ENCODE assay signal across 8 cellular contexts in the genomic region with DNA sequence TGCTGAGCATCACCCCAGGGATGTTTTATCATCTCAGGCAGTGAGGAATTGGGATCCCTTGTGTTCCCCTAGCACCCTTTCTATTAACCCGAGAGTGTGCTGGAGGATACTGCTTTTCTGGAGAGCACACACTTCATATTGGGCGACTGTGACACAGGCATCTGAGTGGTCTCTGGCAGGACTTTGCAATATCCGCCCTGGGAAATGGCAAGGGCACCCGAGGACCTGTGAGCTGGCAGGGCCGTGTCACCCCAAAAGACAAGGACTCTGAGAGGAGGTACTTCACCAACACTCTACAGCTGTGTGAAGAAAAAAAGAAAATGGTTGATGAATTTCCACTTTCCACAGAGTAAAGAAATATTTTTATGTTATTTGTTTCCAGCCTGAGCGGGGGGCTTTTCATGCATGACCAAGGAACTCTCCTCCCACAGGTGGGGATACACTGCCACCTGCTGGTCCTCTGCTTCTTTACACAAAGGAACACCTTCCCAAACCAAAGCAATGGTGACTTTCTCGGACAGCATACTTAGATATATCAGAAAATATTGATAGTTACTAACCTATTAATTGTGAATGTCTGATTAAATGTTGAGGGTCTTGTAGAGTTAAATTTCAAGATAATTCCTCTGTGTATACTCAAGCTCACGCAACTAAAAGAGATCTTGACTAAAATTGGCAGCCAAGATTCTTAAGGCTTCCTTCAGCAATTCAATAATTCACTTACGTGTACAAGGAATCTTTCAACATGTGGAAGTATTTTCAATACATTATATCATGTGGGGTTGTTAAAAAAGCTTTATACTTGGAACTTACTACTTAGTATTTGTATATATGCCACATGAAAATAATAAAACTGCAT. TPM values are rescaled to one million over a fixed set of nuclear protein-coding genes. Genes with fewer than 3 reads are reported as not detected.
DNase-seq lines count a peak whose midpoint lies in the region; ATAC-seq and TF ChIP-seq lines count a peak whose summit lies in the region.

No MANE protein-coding gene starts in this region.

- H3K9ac ChIP-seq in iPS-18a (ENCODE audit: low read length): no peak overlapping the region

- H3K27ac ChIP-seq in iPS-18a (ENCODE audit: low read length) (no peak overlapping the region), testis (no peak overlapping the region)

- TF ChIP-seq POLR2A in testis (IDR thresholded peaks at IDR 0.05): no peak

- DNase-seq in DMS79 treated with DMSO at 0.1 percent for 48 hours (lab: John Stamatoyannopoulos, UW) (peak; percentile 66), MG63 (peak; percentile 20), T1000 (lab: John Stamatoyannopoulos, UW) (peak; percentile 46), testis (peak; percentile 81)

- H3K36me3 ChIP-seq in MG63: no peaks in the 10 kb centered on the region
- H3K36me3 ChIP-seq in iPS-18a (ENCODE audit: control insufficient read depth, low read depth, low read length): no peaks in the 10 kb centered on the region
- H3K36me3 ChIP-seq in testis (ENCODE audit: low read depth, missing control alignments): no peaks in the 10 kb centered on the region

- H3K4me3 ChIP-seq in MG63 (no peak overlapping the region), iPS-18a (ENCODE audit: low read length) (peak overlapping the region; percentile 7), testis (no peak overlapping the region)

- H3K9me3 ChIP-seq in MG63: no peaks in the 10 kb centered on the region
- H3K9me3 ChIP-seq in iPS-18a (ENCODE audit: control insufficient read depth, low read depth, low read length): no peaks in the 10 kb centered on the region
- no peaks in the 10 kb centered on the region for H3K9me3 ChIP-seq in testis

- H3K4me1 ChIP-seq in iPS-18a (ENCODE audit: control insufficient read depth, low read depth, low read length) (peaks cover 7% of the 10 kb centered on the region), testis (no peaks in the 10 kb centered on the region)

- intact Hi-C loops in testis (cut with DNase I; ENCODE audit: low total_unique reads): no loop called here

- WGBS in testis, 2 donors: 28 to 44% methylated on average over 8 to 9 of the region's 9 CpGs

- no peaks in the 10 kb centered on the region for H3K27me3 ChIP-seq in MG63
- no peaks in the 10 kb centered on the region for H3K27me3 ChIP-seq in iPS-18a (ENCODE audit: control insufficient read depth, insufficient read depth, low read length)
- H3K27me3 ChIP-seq in testis: no peaks in the 10 kb centered on the region

- TF ChIP-seq CTCF in testis (IDR thresholded peaks at IDR 0.05): peak; percentile 25 to 72 (median 58)

- peak; percentile 36 for ATAC-seq in GM19397 (IDR thresholded peaks at IDR 0.05; ENCODE audit: unreplicated experiment)
- ATAC-seq in HG03469 (IDR thresholded peaks at IDR 0.05; ENCODE audit: unreplicated experiment): no peak
- ATAC-seq in GM19023 (IDR thresholded peaks at IDR 0.05; ENCODE audit: unreplicated experiment): no peak

RNA-seq across cellular contexts. Expression of gene REG3G, which starts 45.9 kb away (rescaled TPM):
- total RNA-seq in MG63 (2014; rRNA removed; shearing (Covaris generic); ENCODE audit: low replicate concordance): not detected in 2 replicates
- 10 to 100 TPM; 22.3 to 69.7 TPM for total RNA-seq in testis
- 60.7 TPM for polyA plus RNA-seq in testis (ENCODE audit: insufficient read depth, low read depth, low replicate concordance)

Comparison
In these comparisons a context has a peak if more than half of its experiments do, and no peak if none do; other contexts are left out.
1. DNase-seq: peak in every context shown above with its lines; median percentile 81 in testis; 66 in DMS79 treated with DMSO at 0.1 percent for 48 hours; 46 in T1000; 20 in MG63.
2. RNA of gene REG3G, which starts 45.9 kb away (total RNA-seq): 22.3 to 69.7 TPM in testis; not detected in MG63; every median in the first group is over 10 times any median in the second.